Comparison of ENCODE assay signal across 19 cellular contexts in the genomic region with DNA sequence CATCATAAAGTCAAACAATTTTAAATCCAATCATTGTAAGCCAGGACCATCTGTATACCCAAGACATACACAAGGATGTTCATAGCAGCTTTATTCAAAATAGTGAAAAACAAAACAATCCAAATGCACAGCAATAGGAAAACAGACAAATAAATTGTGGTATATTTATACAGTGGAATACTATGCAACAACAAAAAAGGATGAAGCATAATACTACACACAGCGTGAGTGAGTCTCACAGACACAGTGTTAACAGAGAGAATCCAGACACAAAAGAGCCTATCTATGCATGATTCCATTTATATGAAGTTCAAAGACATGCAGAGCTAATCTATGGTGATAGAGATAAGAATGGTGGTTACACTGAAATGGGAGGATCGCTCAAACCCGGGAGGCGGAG. TPM values are rescaled to one million over a fixed set of nuclear protein-coding genes. Genes with fewer than 3 reads are reported as not detected.
DNase-seq lines count a peak whose midpoint lies in the region; ATAC-seq, FAIRE-seq and TF ChIP-seq lines count a peak whose summit lies in the region.
"Had no signal": no experiment of that assay in that cellular context is flagged by ENCODE, and none has a peak within 500 bp of the region (broad histone marks: within the 10 kb centered on the region; RNA-seq: fewer than 3 reads in every experiment).

No MANE protein-coding gene starts in this region.

- DNase-seq in A549 (ENCODE audit: low read depth in 1 of 2, low spot score in 1 of 2): no peak
- peak; percentile 21 for DNase-seq in CMK (ENCODE audit: low read depth)
- DNase-seq in PC-9: no peak
- DNase-seq in psoas muscle: no peak
- no peak for DNase-seq in posterior cingulate gyrus
- DNase-seq: AML-193; CD4-positive, alpha-beta T cell; DMS 273 treated with DMSO at 0.1 percent for 48 hours; DMS53; DND-41; EL; GOT3; IMR-90; KBM-7 had no signal

- TF ChIP-seq RAD21 in A549 (conservative IDR thresholded peaks at IDR 0.05 in 1 of 2, IDR thresholded peaks at IDR 0.05 in 1 of 2): no peak

- no TSS peak for BruUV-seq in PC-9 (replicated peaks; lab: Mats Ljungman, UMichigan)

- H3K4me3 ChIP-seq in A549 (no peak overlapping the region), PC-9 (no peak overlapping the region), psoas muscle (no peak overlapping the region)
- H3K4me3 ChIP-seq: GM12878 had no signal

- H4K20me1 ChIP-seq in PC-9 (ENCODE audit: insufficient read depth): no peaks in the 10 kb centered on the region

- H3K9me3 ChIP-seq in A549: no peaks in the 10 kb centered on the region
- H3K9me3 ChIP-seq in PC-9 (ENCODE audit: insufficient read depth, low read depth): no peaks in the 10 kb centered on the region
- H3K9me3 ChIP-seq in psoas muscle: no peaks in the 10 kb centered on the region

- H3K4me2 ChIP-seq in A549: no peak overlapping the region
- no peak overlapping the region for H3K4me2 ChIP-seq in PC-9

- no peak for FAIRE-seq in A549 (lab: Jason Lieb, UNC)
- FAIRE-seq: A204.1, GM12878, HTR-8/SVneo had no signal

- no peak for TF ChIP-seq EP300 in A549 (IDR thresholded peaks at IDR 0.05)

- POLR2A ChIA-PET in A549 (lab: Yijun Ruan, JAX) (no interaction called here), PC-9 (lab: Charles Lee; ENCODE audit: unreplicated experiment) (no interaction called here)

- CTCF ChIA-PET in A549 (lab: Yijun Ruan, JAX) (interaction anchor here (0.9 to 5.3 kb wide), 5 partner anchors 10 to 135 kb away, joined by 3 to 33 read pairs (median 4); no protein-coding TSS in a partner anchor), PC-9 (lab: Charles Lee) (interaction anchor here (0.6 kb wide), 2 partner anchors 100 to 123 kb away, joined by 3 read pairs; no protein-coding TSS in a partner anchor)

- H3K4me1 ChIP-seq in A549 (peaks cover 36% of the 10 kb centered on the region), PC-9 (replicated peaks; ENCODE audit: insufficient read depth) (peaks cover 57% of the 10 kb centered on the region), psoas muscle (peaks cover 11% of the 10 kb centered on the region)

- no peak for TF ChIP-seq POLR2A in A549 (IDR thresholded peaks at IDR 0.05; ENCODE audit: low read length)

- H3K27ac ChIP-seq in A549 (peak overlapping the region; percentile 58 to 65; a peak in 5 of 6 replicates), PC-9 (peak overlapping the region; percentile 93), psoas muscle (peak overlapping the region; percentile 58)
- H3K27ac ChIP-seq: C4-2B had no signal

- WGBS in A549 (ENCODE audit: missing lambda C conversion rate): 65% methylated on average over 4 of the region's 4 CpGs
- WGBS in psoas muscle, 3 donors: 69 to 74% (median 71%) methylated on average over 4 of the region's 4 CpGs

- peaks cover 63% of the 10 kb centered on the region for H3F3A ChIP-seq in PC-9 (ENCODE audit: insufficient read depth, low read depth)

- no peaks in the 10 kb centered on the region for H3K9me2 ChIP-seq in PC-9 (ENCODE audit: insufficient read depth)

- no peaks in the 10 kb centered on the region for H3K27me3 ChIP-seq in PC-9 (ENCODE audit: insufficient read depth, low read depth)
- no peaks in the 10 kb centered on the region for H3K27me3 ChIP-seq in psoas muscle (ENCODE audit: insufficient read depth in 3 of 3, low read length in 2 of 3)

- 0 out of 2 replicates have a peak, but pooled peaks cover 4% of the 10 kb centered on the region for H3K36me3 ChIP-seq in PC-9 (ENCODE audit: low read depth)
- peaks cover 0 to 28% of the 10 kb centered on the region in 2 donors for H3K36me3 ChIP-seq in psoas muscle (ENCODE audit: insufficient read depth in 1 of 2, low read depth in 1 of 2)

- no peak for TF ChIP-seq CTCF in A549 (IDR thresholded peaks at IDR 0.05)
- TF ChIP-seq CTCF in PC-9 (conservative IDR thresholded peaks at IDR 0.05): no peak
- no peak for TF ChIP-seq CTCF in psoas muscle (IDR thresholded peaks at IDR 0.05)

- no peak overlapping the region for H2AFZ ChIP-seq in PC-9

- H3K79me2 ChIP-seq in PC-9 (ENCODE audit: low read depth): no peaks in the 10 kb centered on the region

- intact Hi-C loops in PC-9 (cut with micrococcal nuclease; ENCODE audit: unreplicated experiment): no loop called here
- intact Hi-C loops in psoas muscle (cut with DNase I): no loop called here
- intact Hi-C loops in posterior cingulate gyrus (cut with DNase I): no loop called here

- ATAC-seq in A549: no peak
- no peak for ATAC-seq in psoas muscle
- ATAC-seq in GM19467 (IDR thresholded peaks at IDR 0.05; ENCODE audit: unreplicated experiment): no peak
- ATAC-seq: GM12878 had no signal

TF ChIP-seq in A549, 52 proteins besides CTCF, POLR2A, EP300 and RAD21:
- TF ChIP-seq MYC (IDR thresholded peaks at IDR 0.05; ENCODE audit: borderline replicate concordance, low read length) (no peak), KDM1A (IDR thresholded peaks at IDR 0.05; ENCODE audit: low read depth) (0 out of 2 replicates have a peak, but pooled peaks have one; percentile 63)

RNA-seq across cellular contexts. Expression of gene MUC20, which starts 5.6 kb away (rescaled TPM):
- polyA plus RNA-seq in A549 (2011; rRNA removed): 0.44 and 0.65 TPM in 2 replicates
- polyA plus RNA-seq in A549 (2012; cell fraction: cytosol; rRNA removed): 0.21 and 0.26 TPM in 2 replicates
- 2.3 and 3.2 TPM in 2 replicates for polyA plus RNA-seq in A549 (2012; cell fraction: nucleus; rRNA removed)
- 0.76 to 0.95 TPM (median 0.87 TPM) in 3 replicates for polyA plus RNA-seq in A549 (2017; fragmentation: RNase III; extraction: RNeasy Plus Mini Kit Qiagen cat#74134 plus additional on column Dnase treatment)
- polyA minus RNA-seq in A549 (2011; rRNA and poly(A)+ RNA removed): 0.54 and 0.58 TPM in 2 replicates
- 98.1 and 176 TPM in 2 replicates for total RNA-seq in PC-9 (2021)
- total RNA-seq in psoas muscle: 1 to 10 TPM; 1.4 to 3.9 (median 1.6) TPM
- polyA plus RNA-seq in psoas muscle: 1 to 10 TPM; 1.3 to 2.1 (median 1.4) TPM
- total RNA-seq: IMR-90 had no signal

Comparison
In these comparisons a context has a peak if more than half of its experiments do, and no peak if none do; other contexts are left out.
1. RNA of gene MUC20, which starts 5.6 kb away (total RNA-seq): 98.1 to 176 TPM in PC-9; 1.4 to 3.9 TPM in psoas muscle; every median in the first group is over 10 times any median in the second.
2. Peak in every context shown above with its lines, with median percentiles within 50 percentile points of each other: H3K27ac ChIP-seq.